ENCODE assay signal across 1 cellular context in the genomic region with DNA sequence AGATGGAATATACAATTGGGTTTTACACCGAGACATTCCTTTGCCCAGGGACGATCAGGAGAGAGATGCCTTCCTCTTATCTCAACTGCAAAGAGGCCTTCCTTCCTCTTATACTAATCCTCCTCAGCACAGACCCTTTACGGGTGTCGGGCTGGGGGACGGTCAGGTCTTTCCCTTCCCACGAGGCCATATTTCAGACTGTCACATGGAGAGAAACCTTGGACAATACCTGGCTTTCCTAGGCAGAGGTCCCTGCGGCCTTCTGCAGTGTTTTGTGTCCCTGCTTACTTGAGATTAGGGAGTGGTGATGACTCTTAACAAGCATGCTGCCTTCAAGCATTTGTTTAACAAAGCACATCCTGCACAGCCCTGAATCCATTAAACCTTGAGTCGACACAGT.
A peak's percentile ranks its signal among the peaks of the same experiment; 100 is the strongest.
TF ChIP-seq lines count a peak whose summit lies in the region.
"Not testable (repeated sequence)": the region's sequence is repeated elsewhere in the genome, so short reads cannot be mapped to it uniquely, and the experiment has no call there.

No MANE protein-coding gene starts in this region.

TF ChIP-seq in K562, 482 proteins besides CTCF, POLR2A, EP300 and RAD21 (continued from another document and continues in another):
- TF ChIP-seq MYC (IDR thresholded peaks at IDR 0.05; ENCODE audit: low read depth, low read length) = not testable (repeated sequence)
- TF ChIP-seq MYC (CRISPR knock-in tag; IDR thresholded peaks at IDR 0.05; ENCODE audit: borderline replicate concordance, low read depth) (peak; percentile 92), ZNF311 (CRISPR knock-in tag; IDR thresholded peaks at IDR 0.05) (peak; percentile 94), ZNF583 (CRISPR knock-in tag; IDR thresholded peaks at IDR 0.05) (peak; percentile 82), TCFL5 (CRISPR knock-in tag; conservative IDR thresholded peaks at IDR 0.05) (peak; percentile 71), ZNF253 (CRISPR knock-in tag; conservative IDR thresholded peaks at IDR 0.05) (peak; percentile 73; the same call in 1 of the 2 replicates), ZNF699 (CRISPR knock-in tag; IDR thresholded peaks at IDR 0.05; ENCODE audit: insufficient replicate concordance) (peak; percentile 39), ZNF76 (CRISPR knock-in tag; IDR thresholded peaks at IDR 0.05; ENCODE audit: borderline replicate concordance) (peak; percentile 87), ZKSCAN3 (CRISPR knock-in tag; IDR thresholded peaks at IDR 0.05) (0 out of 2 replicates have a peak, but pooled peaks have one; percentile 31), HMG20B (CRISPR knock-in tag; IDR thresholded peaks at IDR 0.05) (0 out of 2 replicates have a peak, but pooled peaks have one; percentile 82), JUNB (CRISPR knock-in tag; conservative IDR thresholded peaks at IDR 0.05) (0 out of 2 replicates have a peak, but pooled peaks have one; percentile 5), ZNF41 (CRISPR knock-in tag; conservative IDR thresholded peaks at IDR 0.05) (peak; percentile 64; the same call in 1 of the 2 replicates), CAMTA2 (CRISPR knock-in tag; conservative IDR thresholded peaks at IDR 0.05) (peak; percentile 68; the same call in 1 of the 2 replicates), ZNF23 (CRISPR knock-in tag; IDR thresholded peaks at IDR 0.05) (0 out of 2 replicates have a peak, but pooled peaks have one; percentile 22), ELF4 (CRISPR knock-in tag; IDR thresholded peaks at IDR 0.05) (peak; percentile 76; the same call in 1 of the 2 replicates), ERF (CRISPR knock-in tag; IDR thresholded peaks at IDR 0.05) (peak; percentile 88; the same call in 1 of the 2 replicates), L3MBTL2 (IDR thresholded peaks at IDR 0.05) (peak; percentile 67), NONO (IDR thresholded peaks at IDR 0.05; ENCODE audit: low read depth in 2 of 2, low read length in 1 of 2) (peak in 1 of 2 experiments; percentile 54; a peak in 1 of 4 replicates), ZNF764 (CRISPR knock-in tag; IDR thresholded peaks at IDR 0.05; ENCODE audit: low read depth) (peak; percentile 74), SMAD3 (CRISPR knock-in tag; conservative IDR thresholded peaks at IDR 0.05) (peak; percentile 84), ZSCAN32 (CRISPR knock-in tag; IDR thresholded peaks at IDR 0.05) (0 out of 2 replicates have a peak, but pooled peaks have one; percentile 18), ZNF79 (CRISPR knock-in tag; IDR thresholded peaks at IDR 0.05; ENCODE audit: low read depth) (0 out of 2 replicates have a peak, but pooled peaks have one; percentile 60), ZNF134 (CRISPR knock-in tag; conservative IDR thresholded peaks at IDR 0.05) (peak; percentile 54; the same call in 1 of the 2 replicates), CBFA2T3 (IDR thresholded peaks at IDR 0.05) (peak; percentile 38), E2F3 (CRISPR knock-in tag; IDR thresholded peaks at IDR 0.05) (peak; percentile 67; the same call in 1 of the 2 replicates), ZNF239 (CRISPR knock-in tag; IDR thresholded peaks at IDR 0.05) (peak; percentile 71), OTX1 (CRISPR knock-in tag; IDR thresholded peaks at IDR 0.05) (peak; percentile 87; the same call in 1 of the 2 replicates), MAZ (CRISPR knock-in tag; conservative IDR thresholded peaks at IDR 0.05 in 1 of 2, IDR thresholded peaks at IDR 0.05 in 1 of 2) (peak in 1 of 2 experiments; percentile 86; a peak in 2 of 4 replicates), ZNF212 (CRISPR knock-in tag; IDR thresholded peaks at IDR 0.05) (0 out of 2 replicates have a peak, but pooled peaks have one; percentile 30)
- TF ChIP-seq, protein P1, sequence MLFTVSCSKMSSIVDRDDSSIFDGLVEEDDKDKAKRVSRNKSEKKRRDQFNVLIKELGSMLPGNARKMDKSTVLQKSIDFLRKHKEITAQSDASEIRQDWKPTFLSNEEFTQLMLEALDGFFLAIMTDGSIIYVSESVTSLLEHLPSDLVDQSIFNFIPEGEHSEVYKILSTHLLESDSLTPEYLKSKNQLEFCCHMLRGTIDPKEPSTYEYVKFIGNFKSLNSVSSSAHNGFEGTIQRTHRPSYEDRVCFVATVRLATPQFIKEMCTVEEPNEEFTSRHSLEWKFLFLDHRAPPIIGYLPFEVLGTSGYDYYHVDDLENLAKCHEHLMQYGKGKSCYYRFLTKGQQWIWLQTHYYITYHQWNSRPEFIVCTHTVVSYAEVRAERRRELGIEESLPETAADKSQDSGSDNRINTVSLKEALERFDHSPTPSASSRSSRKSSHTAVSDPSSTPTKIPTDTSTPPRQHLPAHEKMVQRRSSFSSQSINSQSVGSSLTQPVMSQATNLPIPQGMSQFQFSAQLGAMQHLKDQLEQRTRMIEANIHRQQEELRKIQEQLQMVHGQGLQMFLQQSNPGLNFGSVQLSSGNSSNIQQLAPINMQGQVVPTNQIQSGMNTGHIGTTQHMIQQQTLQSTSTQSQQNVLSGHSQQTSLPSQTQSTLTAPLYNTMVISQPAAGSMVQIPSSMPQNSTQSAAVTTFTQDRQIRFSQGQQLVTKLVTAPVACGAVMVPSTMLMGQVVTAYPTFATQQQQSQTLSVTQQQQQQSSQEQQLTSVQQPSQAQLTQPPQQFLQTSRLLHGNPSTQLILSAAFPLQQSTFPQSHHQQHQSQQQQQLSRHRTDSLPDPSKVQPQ (CRISPR knock-in tag; IDR thresholded peaks at IDR 0.05; ENCODE audit: borderline replicate concordance) = peak; percentile 74; the same call in 1 of the 2 replicates
- TF ChIP-seq, protein P2, sequence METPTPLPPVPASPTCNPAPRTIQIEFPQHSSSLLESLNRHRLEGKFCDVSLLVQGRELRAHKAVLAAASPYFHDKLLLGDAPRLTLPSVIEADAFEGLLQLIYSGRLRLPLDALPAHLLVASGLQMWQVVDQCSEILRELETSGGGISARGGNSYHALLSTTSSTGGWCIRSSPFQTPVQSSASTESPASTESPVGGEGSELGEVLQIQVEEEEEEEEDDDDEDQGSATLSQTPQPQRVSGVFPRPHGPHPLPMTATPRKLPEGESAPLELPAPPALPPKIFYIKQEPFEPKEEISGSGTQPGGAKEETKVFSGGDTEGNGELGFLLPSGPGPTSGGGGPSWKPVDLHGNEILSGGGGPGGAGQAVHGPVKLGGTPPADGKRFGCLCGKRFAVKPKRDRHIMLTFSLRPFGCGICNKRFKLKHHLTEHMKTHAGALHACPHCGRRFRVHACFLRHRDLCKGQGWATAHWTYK (CRISPR knock-in tag; IDR thresholded peaks at IDR 0.05) = peak; percentile 95
- TF ChIP-seq, protein P3, sequence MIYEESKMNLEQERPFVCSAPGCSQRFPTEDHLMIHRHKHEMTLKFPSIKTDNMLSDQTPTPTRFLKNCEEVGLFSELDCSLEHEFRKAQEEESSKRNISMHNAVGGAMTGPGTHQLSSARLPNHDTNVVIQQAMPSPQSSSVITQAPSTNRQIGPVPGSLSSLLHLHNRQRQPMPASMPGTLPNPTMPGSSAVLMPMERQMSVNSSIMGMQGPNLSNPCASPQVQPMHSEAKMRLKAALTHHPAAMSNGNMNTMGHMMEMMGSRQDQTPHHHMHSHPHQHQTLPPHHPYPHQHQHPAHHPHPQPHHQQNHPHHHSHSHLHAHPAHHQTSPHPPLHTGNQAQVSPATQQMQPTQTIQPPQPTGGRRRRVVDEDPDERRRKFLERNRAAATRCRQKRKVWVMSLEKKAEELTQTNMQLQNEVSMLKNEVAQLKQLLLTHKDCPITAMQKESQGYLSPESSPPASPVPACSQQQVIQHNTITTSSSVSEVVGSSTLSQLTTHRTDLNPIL (CRISPR knock-in tag; IDR thresholded peaks at IDR 0.05) = peak; percentile 34; the same call in 1 of the 2 replicates
- TF ChIP-seq, protein P4, sequence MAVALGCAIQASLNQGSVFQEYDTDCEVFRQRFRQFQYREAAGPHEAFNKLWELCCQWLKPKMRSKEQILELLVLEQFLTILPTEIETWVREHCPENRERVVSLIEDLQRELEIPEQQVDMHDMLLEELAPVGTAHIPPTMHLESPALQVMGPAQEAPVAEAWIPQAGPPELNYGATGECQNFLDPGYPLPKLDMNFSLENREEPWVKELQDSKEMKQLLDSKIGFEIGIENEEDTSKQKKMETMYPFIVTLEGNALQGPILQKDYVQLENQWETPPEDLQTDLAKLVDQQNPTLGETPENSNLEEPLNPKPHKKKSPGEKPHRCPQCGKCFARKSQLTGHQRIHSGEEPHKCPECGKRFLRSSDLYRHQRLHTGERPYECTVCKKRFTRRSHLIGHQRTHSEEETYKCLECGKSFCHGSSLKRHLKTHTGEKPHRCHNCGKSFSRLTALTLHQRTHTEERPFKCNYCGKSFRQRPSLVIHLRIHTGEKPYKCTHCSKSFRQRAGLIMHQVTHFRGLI (CRISPR knock-in tag; IDR thresholded peaks at IDR 0.05) = peak; percentile 80
- TF ChIP-seq, protein P5, sequence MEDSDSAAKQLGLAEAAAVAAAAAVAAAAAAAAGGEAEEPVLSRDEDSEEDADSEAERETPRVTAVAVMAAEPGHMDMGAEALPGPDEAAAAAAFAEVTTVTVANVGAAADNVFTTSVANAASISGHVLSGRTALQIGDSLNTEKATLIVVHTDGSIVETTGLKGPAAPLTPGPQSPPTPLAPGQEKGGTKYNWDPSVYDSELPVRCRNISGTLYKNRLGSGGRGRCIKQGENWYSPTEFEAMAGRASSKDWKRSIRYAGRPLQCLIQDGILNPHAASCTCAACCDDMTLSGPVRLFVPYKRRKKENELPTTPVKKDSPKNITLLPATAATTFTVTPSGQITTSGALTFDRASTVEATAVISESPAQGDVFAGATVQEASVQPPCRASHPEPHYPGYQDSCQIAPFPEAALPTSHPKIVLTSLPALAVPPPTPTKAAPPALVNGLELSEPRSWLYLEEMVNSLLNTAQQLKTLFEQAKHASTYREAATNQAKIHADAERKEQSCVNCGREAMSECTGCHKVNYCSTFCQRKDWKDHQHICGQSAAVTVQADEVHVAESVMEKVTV (CRISPR knock-in tag; IDR thresholded peaks at IDR 0.05) = 0 out of 2 replicates have a peak, but pooled peaks have one; percentile 8
- TF ChIP-seq, protein P6, sequence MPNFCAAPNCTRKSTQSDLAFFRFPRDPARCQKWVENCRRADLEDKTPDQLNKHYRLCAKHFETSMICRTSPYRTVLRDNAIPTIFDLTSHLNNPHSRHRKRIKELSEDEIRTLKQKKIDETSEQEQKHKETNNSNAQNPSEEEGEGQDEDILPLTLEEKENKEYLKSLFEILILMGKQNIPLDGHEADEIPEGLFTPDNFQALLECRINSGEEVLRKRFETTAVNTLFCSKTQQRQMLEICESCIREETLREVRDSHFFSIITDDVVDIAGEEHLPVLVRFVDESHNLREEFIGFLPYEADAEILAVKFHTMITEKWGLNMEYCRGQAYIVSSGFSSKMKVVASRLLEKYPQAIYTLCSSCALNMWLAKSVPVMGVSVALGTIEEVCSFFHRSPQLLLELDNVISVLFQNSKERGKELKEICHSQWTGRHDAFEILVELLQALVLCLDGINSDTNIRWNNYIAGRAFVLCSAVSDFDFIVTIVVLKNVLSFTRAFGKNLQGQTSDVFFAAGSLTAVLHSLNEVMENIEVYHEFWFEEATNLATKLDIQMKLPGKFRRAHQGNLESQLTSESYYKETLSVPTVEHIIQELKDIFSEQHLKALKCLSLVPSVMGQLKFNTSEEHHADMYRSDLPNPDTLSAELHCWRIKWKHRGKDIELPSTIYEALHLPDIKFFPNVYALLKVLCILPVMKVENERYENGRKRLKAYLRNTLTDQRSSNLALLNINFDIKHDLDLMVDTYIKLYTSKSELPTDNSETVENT (CRISPR knock-in tag; IDR thresholded peaks at IDR 0.05) = 0 out of 2 replicates have a peak, but pooled peaks have one; percentile 27
- TF ChIP-seq, protein P7, sequence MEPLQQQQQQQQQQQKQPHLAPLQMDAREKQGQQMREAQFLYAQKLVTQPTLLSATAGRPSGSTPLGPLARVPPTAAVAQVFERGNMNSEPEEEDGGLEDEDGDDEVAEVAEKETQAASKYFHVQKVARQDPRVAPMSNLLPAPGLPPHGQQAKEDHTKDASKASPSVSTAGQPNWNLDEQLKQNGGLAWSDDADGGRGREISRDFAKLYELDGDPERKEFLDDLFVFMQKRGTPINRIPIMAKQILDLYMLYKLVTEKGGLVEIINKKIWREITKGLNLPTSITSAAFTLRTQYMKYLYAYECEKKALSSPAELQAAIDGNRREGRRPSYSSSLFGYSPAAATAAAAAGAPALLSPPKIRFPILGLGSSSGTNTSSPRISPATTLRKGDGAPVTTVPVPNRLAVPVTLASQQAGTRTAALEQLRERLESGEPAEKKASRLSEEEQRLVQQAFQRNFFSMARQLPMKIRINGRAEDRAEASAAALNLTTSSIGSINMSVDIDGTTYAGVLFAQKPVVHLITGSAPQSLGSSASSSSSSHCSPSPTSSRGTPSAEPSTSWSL (CRISPR knock-in tag; IDR thresholded peaks at IDR 0.05; ENCODE audit: borderline replicate concordance) = peak; percentile 86; the same call in 1 of the 2 replicates
- TF ChIP-seq, protein P8, sequence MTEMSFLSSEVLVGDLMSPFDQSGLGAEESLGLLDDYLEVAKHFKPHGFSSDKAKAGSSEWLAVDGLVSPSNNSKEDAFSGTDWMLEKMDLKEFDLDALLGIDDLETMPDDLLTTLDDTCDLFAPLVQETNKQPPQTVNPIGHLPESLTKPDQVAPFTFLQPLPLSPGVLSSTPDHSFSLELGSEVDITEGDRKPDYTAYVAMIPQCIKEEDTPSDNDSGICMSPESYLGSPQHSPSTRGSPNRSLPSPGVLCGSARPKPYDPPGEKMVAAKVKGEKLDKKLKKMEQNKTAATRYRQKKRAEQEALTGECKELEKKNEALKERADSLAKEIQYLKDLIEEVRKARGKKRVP (CRISPR knock-in tag; IDR thresholded peaks at IDR 0.05) = peak; percentile 80
- TF ChIP-seq, protein P9, sequence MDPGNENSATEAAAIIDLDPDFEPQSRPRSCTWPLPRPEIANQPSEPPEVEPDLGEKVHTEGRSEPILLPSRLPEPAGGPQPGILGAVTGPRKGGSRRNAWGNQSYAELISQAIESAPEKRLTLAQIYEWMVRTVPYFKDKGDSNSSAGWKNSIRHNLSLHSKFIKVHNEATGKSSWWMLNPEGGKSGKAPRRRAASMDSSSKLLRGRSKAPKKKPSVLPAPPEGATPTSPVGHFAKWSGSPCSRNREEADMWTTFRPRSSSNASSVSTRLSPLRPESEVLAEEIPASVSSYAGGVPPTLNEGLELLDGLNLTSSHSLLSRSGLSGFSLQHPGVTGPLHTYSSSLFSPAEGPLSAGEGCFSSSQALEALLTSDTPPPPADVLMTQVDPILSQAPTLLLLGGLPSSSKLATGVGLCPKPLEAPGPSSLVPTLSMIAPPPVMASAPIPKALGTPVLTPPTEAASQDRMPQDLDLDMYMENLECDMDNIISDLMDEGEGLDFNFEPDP (CRISPR knock-in tag; IDR thresholded peaks at IDR 0.05) = peak; percentile 87
- TF ChIP-seq, protein P10, sequence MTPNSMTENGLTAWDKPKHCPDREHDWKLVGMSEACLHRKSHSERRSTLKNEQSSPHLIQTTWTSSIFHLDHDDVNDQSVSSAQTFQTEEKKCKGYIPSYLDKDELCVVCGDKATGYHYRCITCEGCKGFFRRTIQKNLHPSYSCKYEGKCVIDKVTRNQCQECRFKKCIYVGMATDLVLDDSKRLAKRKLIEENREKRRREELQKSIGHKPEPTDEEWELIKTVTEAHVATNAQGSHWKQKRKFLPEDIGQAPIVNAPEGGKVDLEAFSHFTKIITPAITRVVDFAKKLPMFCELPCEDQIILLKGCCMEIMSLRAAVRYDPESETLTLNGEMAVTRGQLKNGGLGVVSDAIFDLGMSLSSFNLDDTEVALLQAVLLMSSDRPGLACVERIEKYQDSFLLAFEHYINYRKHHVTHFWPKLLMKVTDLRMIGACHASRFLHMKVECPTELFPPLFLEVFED (CRISPR knock-in tag; conservative IDR thresholded peaks at IDR 0.05) = peak; percentile 44; the same call in 1 of the 2 replicates
